1 cellular context compared by ENCODE assay signal in the genomic region with DNA sequence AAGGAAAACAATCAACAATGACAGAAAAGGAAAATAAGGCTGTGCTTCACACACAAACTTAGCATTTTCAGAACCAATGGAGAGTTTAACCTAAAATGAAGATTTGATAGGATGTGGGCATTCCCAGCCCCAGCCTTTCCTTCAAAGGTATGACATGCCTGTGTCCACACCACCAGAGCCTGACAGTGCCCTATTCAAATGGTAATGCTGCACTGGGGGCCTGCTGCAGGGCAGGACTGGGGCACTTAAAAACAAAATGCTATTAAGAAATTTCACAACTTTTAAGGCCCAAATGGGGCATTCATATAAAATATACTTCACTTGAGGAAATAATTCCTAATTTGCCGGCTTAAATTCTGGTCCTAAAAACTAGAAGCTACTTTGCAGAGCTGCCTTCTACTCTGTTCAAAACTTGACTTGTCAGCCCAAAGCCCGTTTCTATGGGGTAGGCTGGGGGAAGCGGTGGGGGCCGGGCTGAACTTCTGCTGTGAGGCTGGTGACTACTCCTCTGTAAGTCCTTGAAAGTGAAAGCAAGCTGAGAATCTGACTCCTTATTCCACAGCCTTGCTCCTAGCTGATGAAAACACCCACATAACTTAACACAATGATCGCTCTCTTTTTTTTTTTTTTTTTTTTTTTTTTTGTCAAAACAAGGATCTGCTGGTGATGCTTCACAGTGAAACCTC.
TF ChIP-seq lines count a peak whose summit lies in the region.

No MANE protein-coding gene starts in this region.

TF ChIP-seq in H1, 55 proteins besides CTCF, POLR2A, EP300 and RAD21:
- peak; percentile 83 for TF ChIP-seq ASH2L (IDR thresholded peaks at IDR 0.05; ENCODE audit: low read length)
- TF ChIP-seq POU5F1 (IDR thresholded peaks at IDR 0.05; ENCODE audit: low read depth, low read length), result peak; percentile 81; the same call in 1 of the 2 replicates
- TF ChIP-seq SIN3A (conservative IDR thresholded peaks at IDR 0.05 in 1 of 2, IDR thresholded peaks at IDR 0.05 in 1 of 2; ENCODE audit: low read depth in 1 of 2, low read length in 2 of 2), result peak in 1 of 2 experiments; percentile 47; a peak in 1 of 4 replicates
- TF ChIP-seq SP1 (IDR thresholded peaks at IDR 0.05; ENCODE audit: low read depth, low read length), result 0 out of 2 replicates have a peak, but pooled peaks have one; percentile 38
- TF ChIP-seq EGR1 (IDR thresholded peaks at IDR 0.05; ENCODE audit: borderline replicate concordance, low read depth, low read length), result no peak
- TF ChIP-seq CHD7 (IDR thresholded peaks at IDR 0.05; ENCODE audit: insufficient replicate concordance, low read length), result peak; percentile 66
- no peak for TF ChIP-seq FOSL1 (IDR thresholded peaks at IDR 0.05; ENCODE audit: insufficient read depth, low read depth, low read length)
- TF ChIP-seq ATF2 (IDR thresholded peaks at IDR 0.05; ENCODE audit: low read length), result no peak
- TF ChIP-seq, protein P1, sequence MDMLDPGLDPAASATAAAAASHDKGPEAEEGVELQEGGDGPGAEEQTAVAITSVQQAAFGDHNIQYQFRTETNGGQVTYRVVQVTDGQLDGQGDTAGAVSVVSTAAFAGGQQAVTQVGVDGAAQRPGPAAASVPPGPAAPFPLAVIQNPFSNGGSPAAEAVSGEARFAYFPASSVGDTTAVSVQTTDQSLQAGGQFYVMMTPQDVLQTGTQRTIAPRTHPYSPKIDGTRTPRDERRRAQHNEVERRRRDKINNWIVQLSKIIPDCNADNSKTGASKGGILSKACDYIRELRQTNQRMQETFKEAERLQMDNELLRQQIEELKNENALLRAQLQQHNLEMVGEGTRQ (IDR thresholded peaks at IDR 0.05; ENCODE audit: low read length), result no peak
- no peak for TF ChIP-seq TEAD4 (IDR thresholded peaks at IDR 0.05; ENCODE audit: low read depth, low read length)
- TF ChIP-seq SUZ12 (IDR thresholded peaks at IDR 0.05; ENCODE audit: low read length), result no peak
- TF ChIP-seq SAP30 (IDR thresholded peaks at IDR 0.05; ENCODE audit: insufficient read depth, insufficient replicate concordance, low read length), result no peak
- TF ChIP-seq HDAC2 (IDR thresholded peaks at IDR 0.05; ENCODE audit: borderline replicate concordance in 1 of 2, low read depth in 2 of 2, low read length in 2 of 2), result peak; percentile 16 to 21; a peak in 1 of 4 replicates
- no peak for TF ChIP-seq PHF8 (conservative IDR thresholded peaks at IDR 0.05; ENCODE audit: low read depth, low read length)
- 0 out of 2 replicates have a peak, but pooled peaks have one; percentile 24 for TF ChIP-seq MAFK (IDR thresholded peaks at IDR 0.05; ENCODE audit: low read depth, low read length)
